ENCODE assay signal across 15 cellular contexts in genomic region chr14:61480704-61481285, GRCh38.
DNase-seq lines count a peak whose midpoint lies in the region; ATAC-seq and TF ChIP-seq lines count a peak whose summit lies in the region.
"Had no signal": no experiment of that assay in that cellular context is flagged by ENCODE, and none has a peak within 500 bp of the region (broad histone marks: within the 10 kb centered on the region; RNA-seq: fewer than 3 reads in every experiment).

No MANE protein-coding gene starts in this region.

- H3K4me2 ChIP-seq in OCI-LY7 (ENCODE audit: low read length) (peak overlapping the region; percentile 62), H9 (ENCODE audit: insufficient read depth, insufficient read length, low read length) (no peak overlapping the region)

- no peak overlapping the region for H2BK5ac ChIP-seq in H9 (ENCODE audit: insufficient read length, low read length)

- H3K27ac ChIP-seq in OCI-LY7 (ENCODE audit: low read depth, low read length, poor library complexity, severe bottlenecking), result peak overlapping the region; percentile 92
- peak overlapping the region in 7 of 8 donors; percentile 91 to 97 (median 97) for H3K27ac ChIP-seq in spleen
- H3K27ac ChIP-seq in H9 (ENCODE audit: insufficient read length, low read depth, low read length), result no peak overlapping the region
- no peak overlapping the region for H3K27ac ChIP-seq in upper lobe of right lung

- TF ChIP-seq POLR2A in spleen (IDR thresholded peaks at IDR 0.05), result no peak

- H3K27ac Mint-ChIP-seq in T-helper 1 cell treated with Interleukin-12 subunit alpha and Interleukin-12 subunit beta and Interleukin-4 antibody, amounts not matched to agents 30 μg/mL and 1 μg/mL, for 36 hours, result peak overlapping the region; percentile 92
- H3K27ac Mint-ChIP-seq in effector memory CD8-positive, alpha-beta T cell, result peak overlapping the region; percentile 95 to 98
- H3K27ac Mint-ChIP-seq in H9, result peak overlapping the region in 1 of 3 experiments; percentile 35; a peak in 4 of 7 replicates

- POLR2A ChIA-PET in OCI-LY7 (lab: Charles Lee), result interaction anchor here (0.6 to 15.1 kb wide), 12 partner anchors 9 to 283 kb away, joined by 3 to 333 read pairs (median 4); no protein-coding TSS in a partner anchor

- H4K20me1 ChIP-seq in OCI-LY7 (ENCODE audit: insufficient read depth, low read length), result no peaks in the 10 kb centered on the region
- H4K20me1 ChIP-seq in H9 (ENCODE audit: control insufficient read depth, insufficient read depth, insufficient read length), result no peaks in the 10 kb centered on the region

- H3K79me2 ChIP-seq in OCI-LY7 (ENCODE audit: insufficient read depth, low read depth, low read length) (no peaks in the 10 kb centered on the region; the same call in 1 of the 2 replicates), H9 (ENCODE audit: insufficient read depth, low read length) (no peaks in the 10 kb centered on the region)

- H3K27me3 Mint-ChIP-seq in T-helper 1 cell treated with Interleukin-12 subunit alpha and Interleukin-12 subunit beta and Interleukin-4 antibody, amounts not matched to agents 30 μg/mL and 1 μg/mL, for 36 hours (ENCODE audit: low read depth), result no peaks in the 10 kb centered on the region
- H3K27me3 Mint-ChIP-seq in effector memory CD8-positive, alpha-beta T cell, result no peaks in the 10 kb centered on the region
- H3K27me3 Mint-ChIP-seq in H9 (ENCODE audit: low read depth), result no peaks in the 10 kb centered on the region; the same call in 1 of the 2 replicates

- no peak overlapping the region for H2BK120ac ChIP-seq in H9 (ENCODE audit: low read depth, low read length, poor library complexity, severe bottlenecking)

- DNase-seq in T-helper 1 cell (no peak), OCI-LY7 (ENCODE audit: low spot score) (no peak), spleen (no peak), DMS114 treated with DMSO at 0.1 percent for 48 hours (lab: John Stamatoyannopoulos, UW; ENCODE audit: unreplicated experiment) (no peak), H9 (no peak), upper lobe of right lung (no peak)
- DNase-seq in effector memory CD8-positive, alpha-beta T cell, result no peak
- DNase-seq: 8988T, kidney, NCI-H1092 treated with DMSO at 0.1 percent for 48 hours, sigmoid colon had no signal

- H2BK12ac ChIP-seq in H9 (ENCODE audit: insufficient read length, low read depth, low read length), result no peak overlapping the region

- 92 to 95% (median 94%) methylated on average over 8 of the region's 8 CpGs for WGBS in spleen, 5 donors
- no CpG with 5 or more reads among the region's 8 CpGs for WGBS in H9 (ENCODE audit: extremely low coverage, insufficient read length, low lambda C conversion rate)

- no peak overlapping the region for H3K4me3 ChIP-seq in OCI-LY7 (ENCODE audit: low read depth, low read length, poor library complexity, severe bottlenecking)
- H3K4me3 ChIP-seq in spleen, result no peak overlapping the region
- no peak overlapping the region for H3K4me3 ChIP-seq in upper lobe of right lung
- H3K4me3 ChIP-seq: breast epithelium, sigmoid colon had no signal

- peak overlapping the region; percentile 60 for H3K4me3 Mint-ChIP-seq in T-helper 1 cell treated with Interleukin-12 subunit alpha and Interleukin-12 subunit beta and Interleukin-4 antibody, amounts not matched to agents 30 μg/mL and 1 μg/mL, for 36 hours
- peak overlapping the region; percentile 7 to 36 for H3K4me3 Mint-ChIP-seq in effector memory CD8-positive, alpha-beta T cell
- no peak overlapping the region for H3K4me3 Mint-ChIP-seq in H9

- no peaks in the 10 kb centered on the region for H3K9me2 ChIP-seq in OCI-LY7 (ENCODE audit: insufficient read depth, low read length)

- no peaks in the 10 kb centered on the region for H3K23me2 ChIP-seq in H9 (ENCODE audit: insufficient read length, low read depth, low read length, poor library complexity, severe bottlenecking)

- no peak overlapping the region for H3K18ac ChIP-seq in H9 (ENCODE audit: insufficient read length, low read depth, low read length)

- no TSS peak for BruUV-seq in OCI-LY7 (replicated peaks; lab: Mats Ljungman, UMichigan)

- no peak overlapping the region; the same call in 1 of the 2 replicates for H3K14ac ChIP-seq in H9 (ENCODE audit: insufficient read depth, low read length)

- ATAC-seq in effector memory CD8-positive, alpha-beta T cell (replicated peaks), result no peak
- ATAC-seq in upper lobe of right lung, result no peak
- ATAC-seq: HepG2, Right ventricle myocardium inferior had no signal

- no peak overlapping the region for H3T11ph ChIP-seq in H9 (ENCODE audit: low read length)

- no peak overlapping the region for H3K23ac ChIP-seq in H9 (ENCODE audit: insufficient read length, low read depth, low read length)

- H4K91ac ChIP-seq in H9 (ENCODE audit: insufficient read length, low read depth, low read length), result no peak overlapping the region

- H2BK15ac ChIP-seq in H9 (ENCODE audit: low read depth, low read length), result no peak overlapping the region

- no peaks in the 10 kb centered on the region for H3K9me3 Mint-ChIP-seq in T-helper 1 cell treated with Interleukin-12 subunit alpha and Interleukin-12 subunit beta and Interleukin-4 antibody, amounts not matched to agents 30 μg/mL and 1 μg/mL, for 36 hours
- no peaks in the 10 kb centered on the region for H3K9me3 Mint-ChIP-seq in effector memory CD8-positive, alpha-beta T cell
- no peaks in the 10 kb centered on the region for H3K9me3 Mint-ChIP-seq in H9

- H3K4me1 Mint-ChIP-seq in T-helper 1 cell treated with Interleukin-12 subunit alpha and Interleukin-12 subunit beta and Interleukin-4 antibody, amounts not matched to agents 30 μg/mL and 1 μg/mL, for 36 hours (ENCODE audit: low read depth), result peaks cover 83% of the 10 kb centered on the region
- peaks cover 45 to 65% of the 10 kb centered on the region in 2 donors for H3K4me1 Mint-ChIP-seq in effector memory CD8-positive, alpha-beta T cell (ENCODE audit: low read depth in 2 of 2)
- H3K4me1 Mint-ChIP-seq in H9, result peaks cover 39 to 45% of the 10 kb centered on the region in 2 experiments

- H2BK20ac ChIP-seq in H9 (ENCODE audit: low read depth, low read length, poor library complexity, severe bottlenecking), result no peak overlapping the region

- no peaks in the 10 kb centered on the region for H3K36me3 ChIP-seq in OCI-LY7 (ENCODE audit: insufficient read depth, low read length)
- H3K36me3 ChIP-seq in spleen, result peaks cover 0 to 27% (median 5%) of the 10 kb centered on the region in 6 donors
- peaks cover 7% of the 10 kb centered on the region for H3K36me3 ChIP-seq in upper lobe of right lung
- H3K36me3 ChIP-seq: breast epithelium, sigmoid colon had no signal

- no peaks in the 10 kb centered on the region for H3K9me3 ChIP-seq in OCI-LY7 (ENCODE audit: low read length)
- H3K9me3 ChIP-seq in spleen, result no peaks in the 10 kb centered on the region
- H3K9me3 ChIP-seq in H9 (ENCODE audit: control insufficient read depth, low read depth, low read length), result no peaks in the 10 kb centered on the region
- no peaks in the 10 kb centered on the region for H3K9me3 ChIP-seq in upper lobe of right lung
- H3K9me3 ChIP-seq: breast epithelium, sigmoid colon had no signal

- H3K4me1 ChIP-seq in OCI-LY7 (ENCODE audit: insufficient read depth, low read length, poor library complexity, severe bottlenecking) (peaks cover 61% of the 10 kb centered on the region), spleen (peaks cover 39 to 97% (median 51%) of the 10 kb centered on the region in 6 donors), H9 (ENCODE audit: insufficient read depth, low read length) (peaks cover 1% of the 10 kb centered on the region; the same call in 1 of the 2 replicates), upper lobe of right lung (peaks cover 55% of the 10 kb centered on the region)

- H4K8ac ChIP-seq in H9 (replicated peaks; ENCODE audit: insufficient read length, low read depth, low read length), result no peak overlapping the region

- CTCF ChIA-PET in OCI-LY7 (lab: Charles Lee; ENCODE audit: unreplicated experiment), result interaction anchor here (1.0 to 1.7 kb wide), 3 partner anchors 9 to 26 kb away, joined by 3 to 10 read pairs (median 3); no protein-coding TSS in a partner anchor

- peaks cover 47% of the 10 kb centered on the region for H3K36me3 Mint-ChIP-seq in T-helper 1 cell treated with Interleukin-12 subunit alpha and Interleukin-12 subunit beta and Interleukin-4 antibody, amounts not matched to agents 30 μg/mL and 1 μg/mL, for 36 hours (ENCODE audit: low read depth)
- peaks cover 78% of the 10 kb centered on the region for H3K36me3 Mint-ChIP-seq in effector memory CD8-positive, alpha-beta T cell (ENCODE audit: insufficient read depth)
- no peaks in the 10 kb centered on the region for H3K36me3 Mint-ChIP-seq in H9 (ENCODE audit: insufficient read depth in 1 of 3, low read depth in 3 of 3)

- peak overlapping the region; percentile 49 for H2AFZ ChIP-seq in OCI-LY7 (ENCODE audit: low read length)
- H2AFZ ChIP-seq in H9 (ENCODE audit: low read length), result no peak overlapping the region

- H3K27me3 ChIP-seq in spleen (replicated peaks in 1 of 7), result no peaks in the 10 kb centered on the region
- no peaks in the 10 kb centered on the region for H3K27me3 ChIP-seq in H9 (ENCODE audit: insufficient read depth, low read length)
- no peaks in the 10 kb centered on the region for H3K27me3 ChIP-seq in upper lobe of right lung
- H3K27me3 ChIP-seq: breast epithelium, sigmoid colon had no signal

- intact Hi-C loops in OCI-LY7 (cut with micrococcal nuclease; ENCODE audit: unreplicated experiment) (no loop called here), spleen (cut with DNase I; ENCODE audit: low total_unique reads) (no loop called here), upper lobe of right lung (cut with DNase I) (no loop called here)

- H3K56ac ChIP-seq in H9 (ENCODE audit: insufficient read length, low read depth, low read length), result no peak overlapping the region

- no peak overlapping the region for H3K4ac ChIP-seq in H9 (ENCODE audit: low read depth, low read length)

- H3K79me1 ChIP-seq in H9 (ENCODE audit: insufficient read depth, low read depth, low read length, poor library complexity, severe bottlenecking), result no peaks in the 10 kb centered on the region

- H2AK5ac ChIP-seq in H9 (ENCODE audit: insufficient read length, low read length), result no peak overlapping the region

- TF ChIP-seq CTCF in OCI-LY7 (conservative IDR thresholded peaks at IDR 0.05; ENCODE audit: low read length) (no peak), spleen (IDR thresholded peaks at IDR 0.05 in 8 of 11, conservative IDR thresholded peaks at IDR 0.05 in 3 of 11) (no peak), H9 (conservative IDR thresholded peaks at IDR 0.05) (no peak), upper lobe of right lung (IDR thresholded peaks at IDR 0.05) (no peak)

- no peak overlapping the region for H4K5ac ChIP-seq in H9 (ENCODE audit: insufficient read length, low read depth, low read length)

- H3K9ac ChIP-seq in H9 (ENCODE audit: extremely low read depth, insufficient read length, low read length), result no peak overlapping the region

Comparison
In these comparisons a context has a peak if more than half of its experiments do, and no peak if none do; other contexts are left out.
1. H3K4me3 Mint-ChIP-seq: peak in T-helper 1 cell treated with Interleukin-12 subunit alpha and Interleukin-12 subunit beta and Interleukin-4 antibody, amounts not matched to agents 30 μg/mL and 1 μg/mL, for 36 hours (single experiment) and effector memory CD8-positive, alpha-beta T cell (2 of 2); none in H9 (0 of 2).
2. H3K27ac ChIP-seq: peak in OCI-LY7 (single experiment) and spleen (7 of 8); none in H9 (single experiment) and upper lobe of right lung (single experiment).